10 cellular contexts compared by ENCODE assay signal in genomic region chr3:10983219-10983916, GRCh38. TPM values are rescaled to one million over a fixed set of nuclear protein-coding genes. Genes with fewer than 3 reads are reported as not detected.
A peak's percentile ranks its signal among the peaks of the same experiment; 100 is the strongest.
DNase-seq lines count a peak whose midpoint lies in the region; ATAC-seq and TF ChIP-seq lines count a peak whose summit lies in the region.
"Had no signal": no experiment of that assay in that cellular context is flagged by ENCODE, and none has a peak within 500 bp of the region (broad histone marks: within the 10 kb centered on the region; RNA-seq: fewer than 3 reads in every experiment).

No MANE protein-coding gene starts in this region.

- peaks cover 31% of the 10 kb centered on the region for H3K27me3 ChIP-seq in RWPE2 (ENCODE audit: insufficient read depth, poor library complexity, severe bottlenecking)
- H3K27me3 ChIP-seq in osteoblast (ENCODE audit: insufficient read depth, low read length), result peaks cover 15% of the 10 kb centered on the region
- H3K27me3 ChIP-seq: BLaER1 had no signal

- H3K27ac ChIP-seq in RWPE2 (ENCODE audit: poor library complexity, severe bottlenecking) (no peak overlapping the region), osteoblast (ENCODE audit: low read depth, low read length) (no peak overlapping the region)
- H3K27ac ChIP-seq: BLaER1 had no signal

- peak overlapping the region; percentile 53 for H3K4me2 ChIP-seq in osteoblast (ENCODE audit: insufficient read depth, low read length)
- H3K4me2 ChIP-seq: BLaER1 had no signal

- H2AFZ ChIP-seq in osteoblast (ENCODE audit: low read length), result peak overlapping the region; percentile 52

- no peaks in the 10 kb centered on the region for H4K20me1 ChIP-seq in osteoblast (ENCODE audit: insufficient read depth, low read length)
- H4K20me1 ChIP-seq: BLaER1 had no signal

- H3K4me3 ChIP-seq in RWPE2 (ENCODE audit: severe bottlenecking) (no peak overlapping the region), fibroblast of mammary gland (ENCODE audit: control insufficient read depth, low read depth, low read length) (no peak overlapping the region), osteoblast (ENCODE audit: insufficient read depth, low read length) (no peak overlapping the region)
- H3K4me3 ChIP-seq: BLaER1 had no signal

- peak; percentile 1 for DNase-seq in DMS79 treated with DMSO at 0.1 percent for 48 hours (lab: John Stamatoyannopoulos, UW)
- DNase-seq in DMS79 (lab: John Stamatoyannopoulos, UW), result no peak
- peak; percentile 7 for DNase-seq in HCEC 1CT
- DNase-seq in RWPE2 (ENCODE audit: low spot score), result no peak
- DNase-seq in fibroblast of mammary gland (ENCODE audit: low read depth), result peak; percentile 30
- DNase-seq in osteoblast (ENCODE audit: insufficient read length, low spot score, missing footprints), result peak; percentile 94
- no peak for DNase-seq in NOMO-1 treated with dmso at 0.1 percent for 144 hours (lab: John Stamatoyannopoulos, UW; ENCODE audit: unreplicated experiment)

- H3K79me2 ChIP-seq in osteoblast (ENCODE audit: insufficient read depth, low read length), result no peaks in the 10 kb centered on the region

- H3K4me1 ChIP-seq in RWPE2 (ENCODE audit: insufficient read depth, poor library complexity, severe bottlenecking) (peaks cover 2% of the 10 kb centered on the region), osteoblast (ENCODE audit: insufficient read depth, low read length) (peaks cover 19% of the 10 kb centered on the region)

- H3K9me3 ChIP-seq in RWPE2 (ENCODE audit: severe bottlenecking) (no peaks in the 10 kb centered on the region), osteoblast (ENCODE audit: low read depth, low read length) (no peaks in the 10 kb centered on the region)
- H3K9me3 ChIP-seq: BLaER1 had no signal

- H3K36me3 ChIP-seq in RWPE2 (ENCODE audit: low read depth) (no peaks in the 10 kb centered on the region), osteoblast (ENCODE audit: insufficient read depth, low read length) (no peaks in the 10 kb centered on the region)
- H3K36me3 ChIP-seq: BLaER1 had no signal

- peak; percentile 60 for ATAC-seq in RWPE2 (ENCODE audit: low read depth)
- no peak for ATAC-seq in GM18873 (IDR thresholded peaks at IDR 0.05; ENCODE audit: low FRiP score, unreplicated experiment)
- ATAC-seq: naive thymus-derived CD8-positive, alpha-beta T cell had no signal

- peak; percentile 85 for TF ChIP-seq CTCF in RWPE2 (IDR thresholded peaks at IDR 0.05; ENCODE audit: poor library complexity, severe bottlenecking)
- peak; percentile 89 for TF ChIP-seq CTCF in fibroblast of mammary gland (conservative IDR thresholded peaks at IDR 0.05; ENCODE audit: control insufficient read depth, insufficient read depth, low read depth, low read length)
- peak; percentile 88 for TF ChIP-seq CTCF in osteoblast (IDR thresholded peaks at IDR 0.05; ENCODE audit: extremely low read depth, low read depth, low read length)

RNA-seq across cellular contexts. Expression of gene SLC6A1, which starts 9.2 kb away (rescaled TPM):
- total RNA-seq in osteoblast, result not detected in 2 replicates
- total RNA-seq: naive thymus-derived CD8-positive, alpha-beta T cell had no signal

Comparison
In these comparisons a context has a peak if more than half of its experiments do, and no peak if none do; other contexts are left out.
1. DNase-seq: peak in DMS79 treated with DMSO at 0.1 percent for 48 hours (single experiment), HCEC 1CT (single experiment), fibroblast of mammary gland (single experiment) and osteoblast (single experiment); none in DMS79 (single experiment), RWPE2 (single experiment) and NOMO-1 treated with dmso at 0.1 percent for 144 hours (single experiment).
2. Peak in every context shown above with its lines, with median percentiles within 50 percentile points of each other: CTCF ChIP-seq.